23 cellular contexts compared by ENCODE assay signal in genomic region chr7:95517870-95518269, GRCh38. TPM values are rescaled to one million over a fixed set of nuclear protein-coding genes. Genes with fewer than 3 reads are reported as not detected.
A peak's percentile ranks its signal among the peaks of the same experiment; 100 is the strongest.
DNase-seq lines count a peak whose midpoint lies in the region; ATAC-seq and TF ChIP-seq lines count a peak whose summit lies in the region.
"Had no signal": no experiment of that assay in that cellular context is flagged by ENCODE, and none has a peak within 500 bp of the region (broad histone marks: within the 10 kb centered on the region; RNA-seq: fewer than 3 reads in every experiment).

No MANE protein-coding gene starts in this region.

- H3K36me3 ChIP-seq in Karpas-422 (ENCODE audit: insufficient read depth, low read length), result no peaks in the 10 kb centered on the region
- no peaks in the 10 kb centered on the region for H3K36me3 ChIP-seq in Peyer's patch
- H3K36me3 ChIP-seq: adrenal gland, thoracic aorta had no signal

- H3K27ac ChIP-seq in Karpas-422 (ENCODE audit: low read length) (no peak overlapping the region), caudate nucleus (ENCODE audit: low read depth, low read length) (no peak overlapping the region), Peyer's patch (no peak overlapping the region)
- H3K27ac ChIP-seq: adrenal gland, psoas muscle, thoracic aorta had no signal

- no peak overlapping the region for H3K4me3 ChIP-seq in Karpas-422 (ENCODE audit: low read length)
- no peak overlapping the region for H3K4me3 ChIP-seq in Peyer's patch
- H3K4me3 ChIP-seq: adrenal gland, psoas muscle, smooth muscle cell, thoracic aorta had no signal

- H3K9me2 ChIP-seq in Karpas-422 (replicated peaks; ENCODE audit: insufficient read depth, low read length), result no peaks in the 10 kb centered on the region

- H3K9me3 ChIP-seq in Karpas-422 (ENCODE audit: low read length), result no peaks in the 10 kb centered on the region
- no peaks in the 10 kb centered on the region for H3K9me3 ChIP-seq in Peyer's patch
- H3K9me3 ChIP-seq: adrenal gland, psoas muscle, thoracic aorta had no signal

- H3K4me1 ChIP-seq in Karpas-422 (ENCODE audit: low read length) (no peaks in the 10 kb centered on the region), Peyer's patch (no peaks in the 10 kb centered on the region)
- H3K4me1 ChIP-seq: psoas muscle had no signal

- H3K27me3 ChIP-seq in Karpas-422 (ENCODE audit: low read length), result no peaks in the 10 kb centered on the region
- no peaks in the 10 kb centered on the region for H3K27me3 ChIP-seq in Peyer's patch
- H3K27me3 ChIP-seq: adrenal gland had no signal

- H3K4me2 ChIP-seq in Karpas-422 (ENCODE audit: low read depth, low read length, poor library complexity, severe bottlenecking), result no peak overlapping the region
- H3K4me2 ChIP-seq: smooth muscle cell had no signal

- H3K79me2 ChIP-seq in Karpas-422 (ENCODE audit: low read length), result no peaks in the 10 kb centered on the region

- H4K20me1 ChIP-seq in Karpas-422 (ENCODE audit: insufficient read depth, low read depth, low read length), result no peaks in the 10 kb centered on the region

- ATAC-seq in GM18907 (IDR thresholded peaks at IDR 0.05; ENCODE audit: unreplicated experiment) (peak; percentile 53), GM21515 (IDR thresholded peaks at IDR 0.05; ENCODE audit: unreplicated experiment) (peak; percentile 33), HG02943 (IDR thresholded peaks at IDR 0.05; ENCODE audit: low read depth, unreplicated experiment) (peak; percentile 45), HG03565 (IDR thresholded peaks at IDR 0.05; ENCODE audit: unreplicated experiment) (peak; percentile 25)
- ATAC-seq: activated T-helper 17 cell treated with anti-CD3 and anti-CD28 coated beads, Interleukin-2, amount 50 U/mL, for 72 hours; psoas muscle had no signal

- no peak overlapping the region for H2AFZ ChIP-seq in Karpas-422 (ENCODE audit: low read length)

- no peak for TF ChIP-seq CTCF in Peyer's patch (IDR thresholded peaks at IDR 0.05)

- DNase-seq in Karpas-422 (no peak), MV-4-11 (lab: John Stamatoyannopoulos, UW) (no peak), caudate nucleus (lab: John Stamatoyannopoulos, UW) (no peak), Peyer's patch (no peak)
- DNase-seq: adrenal gland; Calu3; effector CD8-positive, alpha-beta T cell; hypothalamus; KBM-7; kidney glomerular epithelial cell; NCI-H1105 treated with DMSO at 0.1 percent for 48 hours; NCI-H2171 treated with DMSO at 0.1 percent for 48 hours; psoas muscle; RPMI8226 had no signal

- no peak for TF ChIP-seq POLR2A in Peyer's patch (IDR thresholded peaks at IDR 0.05)

- no peak overlapping the region for H3K9ac ChIP-seq in Karpas-422 (ENCODE audit: low read length)

RNA-seq across cellular contexts. Expression of gene ASB4, which starts 32.1 kb away (rescaled TPM):
- not detected in 2 replicates for total RNA-seq in Karpas-422 (2014; rRNA removed; shearing (Covaris generic); ENCODE audit: low replicate concordance)
- total RNA-seq in Peyer's patch, result 1 to 10 TPM in 1 of 4 donors, not detected in 3; 1.3 TPM
- total RNA-seq: activated CD8-positive, alpha-beta memory T cell treated with anti-CD3 and anti-CD28 coated beads for 36 hours; activated T-helper 17 cell treated with anti-CD3 and anti-CD28 coated beads, Interleukin-2, amount 50 U/mL, for 72 hours; G401; smooth muscle cell had no signal
